9 cellular contexts compared by ENCODE assay signal in genomic region chr15:68271854-68272471, GRCh38. TPM values are rescaled to one million over a fixed set of nuclear protein-coding genes. Genes with fewer than 3 reads are reported as not detected.
DNase-seq lines count a peak whose midpoint lies in the region; TF ChIP-seq lines count a peak whose summit lies in the region.
"Had no signal": no experiment of that assay in that cellular context is flagged by ENCODE, and none has a peak within 500 bp of the region (broad histone marks: within the 10 kb centered on the region; RNA-seq: fewer than 3 reads in every experiment).

No MANE protein-coding gene starts in this region.

- peaks cover 4% of the 10 kb centered on the region for H3K9me3 Mint-ChIP-seq in glutamatergic neuron (ENCODE audit: unreplicated experiment)

- H3K4me3 Mint-ChIP-seq in glutamatergic neuron (ENCODE audit: unreplicated experiment), result peak overlapping the region; percentile 6

- peaks cover 5% of the 10 kb centered on the region for H3K36me3 Mint-ChIP-seq in glutamatergic neuron (ENCODE audit: unreplicated experiment)

- DNase-seq in GM03348 (ENCODE audit: low spot score), result peak; percentile 70
- peak; percentile 35 for DNase-seq in SK-N-DZ (ENCODE audit: low spot score)
- no peak for DNase-seq in glutamatergic neuron
- DNase-seq in pons (ENCODE audit: low spot score), result peak; percentile 61
- no peak for DNase-seq in NK-92 treated with Interleukin-12 subunit alpha and Interleukin-12 subunit beta, amount 100 ng/mL, for 24 hours (lab: John Stamatoyannopoulos, UW)
- DNase-seq in NCI-H2196 (lab: John Stamatoyannopoulos, UW; ENCODE audit: unreplicated experiment), result no peak
- no peak for DNase-seq in cerebellum (ENCODE audit: low spot score)
- no peak for DNase-seq in central memory CD4-positive, alpha-beta T cell
- DNase-seq: NCI-H2171 treated with DMSO at 0.1 percent for 48 hours had no signal

- no peak overlapping the region for H3K27ac Mint-ChIP-seq in glutamatergic neuron (ENCODE audit: unreplicated experiment)

- peaks cover 13% of the 10 kb centered on the region for H3K4me1 Mint-ChIP-seq in glutamatergic neuron (ENCODE audit: low read depth, unreplicated experiment)

- no peak for TF ChIP-seq CTCF in glutamatergic neuron (IDR thresholded peaks at IDR 0.05; ENCODE audit: partially characterized antibody, unreplicated experiment)

- peaks cover 6% of the 10 kb centered on the region for H3K27me3 Mint-ChIP-seq in glutamatergic neuron (ENCODE audit: unreplicated experiment)

RNA-seq across cellular contexts. Expression of gene FEM1B, which starts 5.6 kb away (rescaled TPM):
- 26.7 and 27.8 TPM in 2 replicates for polyA plus RNA-seq in SK-N-DZ (2014; cell fraction: cytosol; rRNA removed)
- 11.4 and 12.3 TPM in 2 replicates for polyA plus RNA-seq in SK-N-DZ (2014; cell fraction: nucleus; rRNA removed)
- total RNA-seq in glutamatergic neuron (ENCODE audit: unreplicated experiment), result 69.6 TPM
- 130 TPM for total RNA-seq in cerebellum

RNA-seq across cellular contexts. Expression of gene CLN6, which starts 42.4 kb away (rescaled TPM):
- polyA plus RNA-seq in SK-N-DZ (2014; cell fraction: cytosol; rRNA removed), result 79.2 and 95.4 TPM in 2 replicates
- polyA plus RNA-seq in SK-N-DZ (2014; cell fraction: nucleus; rRNA removed), result 103 and 107 TPM in 2 replicates
- total RNA-seq in glutamatergic neuron (ENCODE audit: unreplicated experiment) (26.1 TPM), cerebellum (14.8 TPM)

Comparison
In these comparisons a context has a peak if more than half of its experiments do, and no peak if none do; other contexts are left out.
1. DNase-seq: peak in GM03348 (single experiment), SK-N-DZ (single experiment) and pons (single experiment); none in glutamatergic neuron (single experiment), NK-92 treated with Interleukin-12 subunit alpha and Interleukin-12 subunit beta, amount 100 ng/mL, for 24 hours (single experiment), NCI-H2196 (single experiment), cerebellum (single experiment) and central memory CD4-positive, alpha-beta T cell (single experiment).